Comparison of ENCODE assay signal across 9 cellular contexts in genomic region chr19:41701401-41702075, GRCh38. TPM values are rescaled to one million over a fixed set of nuclear protein-coding genes. Genes with fewer than 3 reads are reported as not detected.
A peak's percentile ranks its signal among the peaks of the same experiment; 100 is the strongest.
DNase-seq lines count a peak whose midpoint lies in the region; ATAC-seq lines count a peak whose summit lies in the region.
"Had no signal": no experiment of that assay in that cellular context is flagged by ENCODE, and none has a peak within 500 bp of the region (broad histone marks: within the 10 kb centered on the region; RNA-seq: fewer than 3 reads in every experiment).

No MANE protein-coding gene starts in this region.

- H3K9me3 Mint-ChIP-seq in activated T-cell treated with anti-CD3 and anti-CD28 coated beads, Interleukin-2, amount 50 U/mL, for 24 hours: no peaks in the 10 kb centered on the region
- no peaks in the 10 kb centered on the region for H3K9me3 Mint-ChIP-seq in activated T-helper 1 cell treated with anti-CD3 and anti-CD28 coated beads, Interleukin-12 subunit alpha, Interleukin-12 subunit beta, Interleukin-2, Interleukin-4 antibody, amounts not matched to agents 30 ng/mL and 10 ng/mL and 1 ng/mL, durations not matched to agents 14 hours and 24 hours and 36 hours

- in situ Hi-C loops in KBM-7 (cut with MboI; ENCODE audit: low pct_unique_long_range_greater_than_20kb, low sequenced_read_pairs): no loop called here

- H3K27ac Mint-ChIP-seq in activated T-cell treated with anti-CD3 and anti-CD28 coated beads, Interleukin-2, amount 50 U/mL, for 24 hours: no peak overlapping the region
- H3K27ac Mint-ChIP-seq in activated T-helper 1 cell treated with anti-CD3 and anti-CD28 coated beads, Interleukin-12 subunit alpha, Interleukin-12 subunit beta, Interleukin-2, Interleukin-4 antibody, amounts not matched to agents 30 ng/mL and 10 ng/mL and 1 ng/mL, durations not matched to agents 14 hours and 24 hours and 36 hours: no peak overlapping the region

- no peak overlapping the region for H3K4me3 Mint-ChIP-seq in activated T-cell treated with anti-CD3 and anti-CD28 coated beads, Interleukin-2, amount 50 U/mL, for 24 hours
- no peak overlapping the region for H3K4me3 Mint-ChIP-seq in activated T-helper 1 cell treated with anti-CD3 and anti-CD28 coated beads, Interleukin-12 subunit alpha, Interleukin-12 subunit beta, Interleukin-2, Interleukin-4 antibody, amounts not matched to agents 30 ng/mL and 10 ng/mL and 1 ng/mL, durations not matched to agents 14 hours and 24 hours and 36 hours

- no peaks in the 10 kb centered on the region for H3K4me1 Mint-ChIP-seq in activated T-cell treated with anti-CD3 and anti-CD28 coated beads, Interleukin-2, amount 50 U/mL, for 24 hours (ENCODE audit: low read depth)
- peaks cover 6% of the 10 kb centered on the region for H3K4me1 Mint-ChIP-seq in activated T-helper 1 cell treated with anti-CD3 and anti-CD28 coated beads, Interleukin-12 subunit alpha, Interleukin-12 subunit beta, Interleukin-2, Interleukin-4 antibody, amounts not matched to agents 30 ng/mL and 10 ng/mL and 1 ng/mL, durations not matched to agents 14 hours and 24 hours and 36 hours (ENCODE audit: low read depth)

- no peak for ATAC-seq in GM19351 (IDR thresholded peaks at IDR 0.05; ENCODE audit: unreplicated experiment)

- peaks cover 42% of the 10 kb centered on the region for H3K27me3 Mint-ChIP-seq in activated T-cell treated with anti-CD3 and anti-CD28 coated beads, Interleukin-2, amount 50 U/mL, for 24 hours
- peaks cover 7% of the 10 kb centered on the region for H3K27me3 Mint-ChIP-seq in activated T-helper 1 cell treated with anti-CD3 and anti-CD28 coated beads, Interleukin-12 subunit alpha, Interleukin-12 subunit beta, Interleukin-2, Interleukin-4 antibody, amounts not matched to agents 30 ng/mL and 10 ng/mL and 1 ng/mL, durations not matched to agents 14 hours and 24 hours and 36 hours (ENCODE audit: insufficient read depth)

- intact Hi-C loops in activated T-helper 1 cell treated with anti-CD3 and anti-CD28 coated beads, Interleukin-12 subunit alpha, Interleukin-12 subunit beta, Interleukin-2, Interleukin-4 antibody, amounts not matched to agents 30 ng/mL and 10 ng/mL and 1 ng/mL, durations not matched to agents 14 hours and 24 hours and 36 hours (cut with micrococcal nuclease): no loop called here

- peak; percentile 29 for DNase-seq in activated T-cell treated with anti-CD3 and anti-CD28 coated beads, Interleukin-2, amount 50 U/mL, for 24 hours
- DNase-seq in activated T-cell treated with anti-CD3 and anti-CD28 coated beads for 4 hours (no peak), KBM-7 (peak; percentile 69), HCEC 1CT (no peak)
- DNase-seq in activated CD8-positive, alpha-beta memory T cell treated with anti-CD3 and anti-CD28 coated beads for 24 hours: peak; percentile 43
- DNase-seq in stimulated activated CD8-positive, alpha-beta memory T cell treated with anti-CD3 and anti-CD28 coated beads, Interleukin-4, amount 100 ng/mL, for 48 hours: peak; percentile 32
- DNase-seq in activated T-helper 1 cell treated with anti-CD3 and anti-CD28 coated beads, Interleukin-12 subunit alpha, Interleukin-12 subunit beta, Interleukin-2, Interleukin-4 antibody, amounts not matched to agents 30 ng/mL and 10 ng/mL and 1 ng/mL, durations not matched to agents 14 hours and 24 hours and 36 hours (ENCODE audit: low spot score): no peak
- DNase-seq: stimulated activated naive CD4-positive, alpha-beta T cell treated with Interleukin-2 at 50 U/mL for 16 hours had no signal

- H3K36me3 Mint-ChIP-seq in activated T-cell treated with anti-CD3 and anti-CD28 coated beads, Interleukin-2, amount 50 U/mL, for 24 hours (ENCODE audit: low read depth): no peaks in the 10 kb centered on the region
- H3K36me3 Mint-ChIP-seq in activated T-helper 1 cell treated with anti-CD3 and anti-CD28 coated beads, Interleukin-12 subunit alpha, Interleukin-12 subunit beta, Interleukin-2, Interleukin-4 antibody, amounts not matched to agents 30 ng/mL and 10 ng/mL and 1 ng/mL, durations not matched to agents 14 hours and 24 hours and 36 hours (ENCODE audit: low read depth): no peaks in the 10 kb centered on the region

RNA-seq across cellular contexts. Expression of gene CEACAM5, which starts 6.9 kb away (rescaled TPM):
- total RNA-seq in activated T-helper 1 cell treated with anti-CD3 and anti-CD28 coated beads, Interleukin-12 subunit alpha, Interleukin-12 subunit beta, Interleukin-2, Interleukin-4 antibody, amounts not matched to agents 30 ng/mL and 10 ng/mL and 1 ng/mL, durations not matched to agents 14 hours and 24 hours and 36 hours: not detected in 2 replicates

RNA-seq across cellular contexts. Expression of gene CEACAM7, which starts 13.5 kb away (rescaled TPM):
- total RNA-seq in activated T-helper 1 cell treated with anti-CD3 and anti-CD28 coated beads, Interleukin-12 subunit alpha, Interleukin-12 subunit beta, Interleukin-2, Interleukin-4 antibody, amounts not matched to agents 30 ng/mL and 10 ng/mL and 1 ng/mL, durations not matched to agents 14 hours and 24 hours and 36 hours: not detected in 2 replicates

RNA-seq across cellular contexts. Expression of gene CEACAM6, which starts 53.8 kb away (rescaled TPM):
- total RNA-seq in activated T-helper 1 cell treated with anti-CD3 and anti-CD28 coated beads, Interleukin-12 subunit alpha, Interleukin-12 subunit beta, Interleukin-2, Interleukin-4 antibody, amounts not matched to agents 30 ng/mL and 10 ng/mL and 1 ng/mL, durations not matched to agents 14 hours and 24 hours and 36 hours: not detected in 2 replicates

Comparison
In these comparisons a context has a peak if more than half of its experiments do, and no peak if none do; other contexts are left out.
1. DNase-seq: peak in activated T-cell treated with anti-CD3 and anti-CD28 coated beads, Interleukin-2, amount 50 U/mL, for 24 hours (single experiment), KBM-7 (single experiment), activated CD8-positive, alpha-beta memory T cell treated with anti-CD3 and anti-CD28 coated beads for 24 hours (single experiment) and stimulated activated CD8-positive, alpha-beta memory T cell treated with anti-CD3 and anti-CD28 coated beads, Interleukin-4, amount 100 ng/mL, for 48 hours (single experiment); none in activated T-cell treated with anti-CD3 and anti-CD28 coated beads for 4 hours (single experiment), activated T-helper 1 cell treated with anti-CD3 and anti-CD28 coated beads, Interleukin-12 subunit alpha, Interleukin-12 subunit beta, Interleukin-2, Interleukin-4 antibody, amounts not matched to agents 30 ng/mL and 10 ng/mL and 1 ng/mL, durations not matched to agents 14 hours and 24 hours and 36 hours (single experiment) and HCEC 1CT (single experiment).